1 cellular context compared by ENCODE assay signal in the genomic region with DNA sequence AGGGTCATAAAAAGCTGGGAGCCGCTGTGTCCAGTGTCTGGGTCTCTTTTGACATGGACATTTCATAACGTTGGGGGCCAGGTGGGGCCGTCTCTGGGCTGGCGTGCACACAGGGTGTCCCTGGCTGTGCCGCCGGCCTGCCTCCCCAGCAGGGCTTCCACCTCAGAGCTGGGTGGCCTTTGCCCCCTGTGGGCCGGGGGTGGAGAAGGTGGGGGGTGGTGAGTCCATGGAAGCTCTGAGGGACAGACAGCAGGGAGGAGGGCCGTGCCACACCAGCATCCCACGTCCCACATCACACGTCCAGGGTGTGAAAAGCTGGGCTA.
TF ChIP-seq lines count a peak whose summit lies in the region.

No MANE protein-coding gene starts in this region.

TF ChIP-seq in GM23338, 12 proteins besides CTCF, POLR2A, EP300 and RAD21 (continued from another document):
- TF ChIP-seq, protein P1, sequence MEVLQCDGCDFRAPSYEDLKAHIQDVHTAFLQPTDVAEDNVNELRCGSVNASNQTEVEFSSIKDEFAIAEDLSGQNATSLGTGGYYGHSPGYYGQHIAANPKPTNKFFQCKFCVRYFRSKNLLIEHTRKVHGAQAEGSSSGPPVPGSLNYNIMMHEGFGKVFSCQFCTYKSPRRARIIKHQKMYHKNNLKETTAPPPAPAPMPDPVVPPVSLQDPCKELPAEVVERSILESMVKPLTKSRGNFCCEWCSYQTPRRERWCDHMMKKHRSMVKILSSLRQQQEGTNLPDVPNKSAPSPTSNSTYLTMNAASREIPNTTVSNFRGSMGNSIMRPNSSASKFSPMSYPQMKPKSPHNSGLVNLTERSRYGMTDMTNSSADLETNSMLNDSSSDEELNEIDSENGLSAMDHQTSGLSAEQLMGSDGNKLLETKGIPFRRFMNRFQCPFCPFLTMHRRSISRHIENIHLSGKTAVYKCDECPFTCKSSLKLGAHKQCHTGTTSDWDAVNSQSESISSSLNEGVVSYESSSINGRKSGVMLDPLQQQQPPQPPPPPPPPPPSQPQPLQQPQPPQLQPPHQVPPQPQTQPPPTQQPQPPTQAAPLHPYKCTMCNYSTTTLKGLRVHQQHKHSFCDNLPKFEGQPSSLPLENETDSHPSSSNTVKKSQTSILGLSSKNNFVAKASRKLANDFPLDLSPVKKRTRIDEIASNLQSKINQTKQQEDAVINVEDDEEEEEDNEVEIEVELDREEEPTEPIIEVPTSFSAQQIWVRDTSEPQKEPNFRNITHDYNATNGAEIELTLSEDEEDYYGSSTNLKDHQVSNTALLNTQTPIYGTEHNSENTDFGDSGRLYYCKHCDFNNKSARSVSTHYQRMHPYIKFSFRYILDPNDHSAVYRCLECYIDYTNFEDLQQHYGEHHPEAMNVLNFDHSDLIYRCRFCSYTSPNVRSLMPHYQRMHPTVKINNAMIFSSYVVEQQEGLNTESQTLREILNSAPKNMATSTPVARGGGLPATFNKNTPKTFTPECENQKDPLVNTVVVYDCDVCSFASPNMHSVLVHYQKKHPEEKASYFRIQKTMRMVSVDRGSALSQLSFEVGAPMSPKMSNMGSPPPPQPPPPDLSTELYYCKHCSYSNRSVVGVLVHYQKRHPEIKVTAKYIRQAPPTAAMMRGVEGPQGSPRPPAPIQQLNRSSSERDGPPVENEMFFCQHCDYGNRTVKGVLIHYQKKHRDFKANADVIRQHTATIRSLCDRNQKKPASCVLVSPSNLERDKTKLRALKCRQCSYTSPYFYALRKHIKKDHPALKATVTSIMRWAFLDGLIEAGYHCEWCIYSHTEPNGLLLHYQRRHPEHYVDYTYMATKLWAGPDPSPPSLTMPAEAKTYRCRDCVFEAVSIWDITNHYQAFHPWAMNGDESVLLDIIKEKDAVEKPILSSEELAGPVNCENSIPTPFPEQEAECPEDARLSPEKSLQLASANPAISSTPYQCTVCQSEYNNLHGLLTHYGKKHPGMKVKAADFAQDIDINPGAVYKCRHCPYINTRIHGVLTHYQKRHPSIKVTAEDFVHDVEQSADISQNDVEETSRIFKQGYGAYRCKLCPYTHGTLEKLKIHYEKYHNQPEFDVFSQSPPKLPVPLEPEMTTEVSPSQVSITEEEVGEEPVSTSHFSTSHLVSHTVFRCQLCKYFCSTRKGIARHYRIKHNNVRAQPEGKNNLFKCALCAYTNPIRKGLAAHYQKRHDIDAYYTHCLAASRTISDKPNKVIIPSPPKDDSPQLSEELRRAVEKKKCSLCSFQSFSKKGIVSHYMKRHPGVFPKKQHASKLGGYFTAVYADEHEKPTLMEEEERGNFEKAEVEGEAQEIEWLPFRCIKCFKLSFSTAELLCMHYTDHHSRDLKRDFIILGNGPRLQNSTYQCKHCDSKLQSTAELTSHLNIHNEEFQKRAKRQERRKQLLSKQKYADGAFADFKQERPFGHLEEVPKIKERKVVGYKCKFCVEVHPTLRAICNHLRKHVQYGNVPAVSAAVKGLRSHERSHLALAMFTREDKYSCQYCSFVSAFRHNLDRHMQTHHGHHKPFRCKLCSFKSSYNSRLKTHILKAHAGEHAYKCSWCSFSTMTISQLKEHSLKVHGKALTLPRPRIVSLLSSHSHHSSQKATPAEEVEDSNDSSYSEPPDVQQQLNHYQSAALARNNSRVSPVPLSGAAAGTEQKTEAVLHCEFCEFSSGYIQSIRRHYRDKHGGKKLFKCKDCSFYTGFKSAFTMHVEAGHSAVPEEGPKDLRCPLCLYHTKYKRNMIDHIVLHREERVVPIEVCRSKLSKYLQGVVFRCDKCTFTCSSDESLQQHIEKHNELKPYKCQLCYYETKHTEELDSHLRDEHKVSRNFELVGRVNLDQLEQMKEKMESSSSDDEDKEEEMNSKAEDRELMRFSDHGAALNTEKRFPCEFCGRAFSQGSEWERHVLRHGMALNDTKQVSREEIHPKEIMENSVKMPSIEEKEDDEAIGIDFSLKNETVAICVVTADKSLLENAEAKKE (CRISPR knock-in tag; IDR thresholded peaks at IDR 0.05), result no peak
- TF ChIP-seq JUNB (IDR thresholded peaks at IDR 0.05; ENCODE audit: unreplicated experiment) (no peak), NANOG (IDR thresholded peaks at IDR 0.05; ENCODE audit: borderline replicate concordance) (no peak), EZH2phosphoT487 (IDR thresholded peaks at IDR 0.05; ENCODE audit: unreplicated experiment) (no peak)
- TF ChIP-seq, protein P2, sequence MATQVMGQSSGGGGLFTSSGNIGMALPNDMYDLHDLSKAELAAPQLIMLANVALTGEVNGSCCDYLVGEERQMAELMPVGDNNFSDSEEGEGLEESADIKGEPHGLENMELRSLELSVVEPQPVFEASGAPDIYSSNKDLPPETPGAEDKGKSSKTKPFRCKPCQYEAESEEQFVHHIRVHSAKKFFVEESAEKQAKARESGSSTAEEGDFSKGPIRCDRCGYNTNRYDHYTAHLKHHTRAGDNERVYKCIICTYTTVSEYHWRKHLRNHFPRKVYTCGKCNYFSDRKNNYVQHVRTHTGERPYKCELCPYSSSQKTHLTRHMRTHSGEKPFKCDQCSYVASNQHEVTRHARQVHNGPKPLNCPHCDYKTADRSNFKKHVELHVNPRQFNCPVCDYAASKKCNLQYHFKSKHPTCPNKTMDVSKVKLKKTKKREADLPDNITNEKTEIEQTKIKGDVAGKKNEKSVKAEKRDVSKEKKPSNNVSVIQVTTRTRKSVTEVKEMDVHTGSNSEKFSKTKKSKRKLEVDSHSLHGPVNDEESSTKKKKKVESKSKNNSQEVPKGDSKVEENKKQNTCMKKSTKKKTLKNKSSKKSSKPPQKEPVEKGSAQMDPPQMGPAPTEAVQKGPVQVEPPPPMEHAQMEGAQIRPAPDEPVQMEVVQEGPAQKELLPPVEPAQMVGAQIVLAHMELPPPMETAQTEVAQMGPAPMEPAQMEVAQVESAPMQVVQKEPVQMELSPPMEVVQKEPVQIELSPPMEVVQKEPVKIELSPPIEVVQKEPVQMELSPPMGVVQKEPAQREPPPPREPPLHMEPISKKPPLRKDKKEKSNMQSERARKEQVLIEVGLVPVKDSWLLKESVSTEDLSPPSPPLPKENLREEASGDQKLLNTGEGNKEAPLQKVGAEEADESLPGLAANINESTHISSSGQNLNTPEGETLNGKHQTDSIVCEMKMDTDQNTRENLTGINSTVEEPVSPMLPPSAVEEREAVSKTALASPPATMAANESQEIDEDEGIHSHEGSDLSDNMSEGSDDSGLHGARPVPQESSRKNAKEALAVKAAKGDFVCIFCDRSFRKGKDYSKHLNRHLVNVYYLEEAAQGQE (IDR thresholded peaks at IDR 0.05; ENCODE audit: unreplicated experiment), result no peak
